ENCODE assay signal across 9 cellular contexts in the genomic region with DNA sequence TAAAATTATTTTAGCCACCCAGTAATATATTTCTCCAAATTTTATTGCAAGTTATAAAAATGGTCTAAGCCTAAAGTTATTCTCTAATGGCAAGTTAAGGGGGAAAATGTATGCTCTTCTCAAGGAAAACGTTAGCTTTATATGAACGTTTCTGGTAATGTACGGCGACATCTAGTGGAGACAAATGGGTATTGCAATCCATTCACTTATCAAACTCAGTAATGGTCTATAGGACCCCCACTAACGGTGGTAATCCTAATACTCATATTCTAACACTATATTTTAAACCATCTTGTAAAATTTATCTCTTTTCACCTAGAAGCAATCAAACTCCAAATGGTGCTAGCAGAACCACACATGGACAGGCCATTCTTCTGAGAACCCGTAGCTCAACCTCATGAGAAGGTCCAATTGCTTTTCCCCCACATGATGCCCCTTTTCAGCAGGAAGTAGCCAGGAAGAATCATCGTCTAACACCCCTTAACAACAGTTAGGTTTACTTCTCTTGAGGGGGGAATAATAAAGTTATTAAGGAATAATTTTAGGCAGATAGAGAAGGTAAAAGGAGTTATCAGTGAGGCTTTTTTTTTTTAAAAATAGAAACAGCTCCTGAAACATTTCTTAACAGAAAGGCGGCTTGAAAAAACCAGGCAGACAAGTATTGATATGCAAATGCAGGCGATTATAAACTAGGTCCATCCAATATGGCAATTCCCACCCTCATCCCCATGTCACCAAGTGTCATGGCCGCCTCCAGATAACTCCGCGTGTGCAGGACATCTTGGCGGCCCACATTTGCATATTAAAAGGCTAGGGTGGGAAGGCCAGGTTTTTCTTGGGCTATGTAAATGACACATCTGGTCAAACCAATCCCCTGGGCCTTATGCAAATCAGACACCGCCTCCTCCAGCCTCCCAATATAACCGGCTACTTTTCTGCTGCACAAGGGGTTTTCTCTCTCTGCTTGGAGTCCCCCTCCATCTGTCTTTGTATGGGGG. TPM values are rescaled to one million over a fixed set of nuclear protein-coding genes. Genes with fewer than 3 reads are reported as not detected.
DNase-seq lines count a peak whose midpoint lies in the region; ATAC-seq and TF ChIP-seq lines count a peak whose summit lies in the region.
"Had no signal": no experiment of that assay in that cellular context is flagged by ENCODE, and none has a peak within 500 bp of the region (broad histone marks: within the 10 kb centered on the region; RNA-seq: fewer than 3 reads in every experiment).

No MANE protein-coding gene starts in this region.

- TF ChIP-seq POLR2A in sigmoid colon (IDR thresholded peaks at IDR 0.05) = no peak

- H3K4me1 ChIP-seq in RWPE2 (ENCODE audit: insufficient read depth, poor library complexity, severe bottlenecking) = no peaks in the 10 kb centered on the region
- H3K4me1 ChIP-seq in sigmoid colon = no peaks in the 10 kb centered on the region

- TF ChIP-seq CTCF in RWPE2 (IDR thresholded peaks at IDR 0.05; ENCODE audit: poor library complexity, severe bottlenecking) (peak; percentile 61), fibroblast of villous mesenchyme (IDR thresholded peaks at IDR 0.05; ENCODE audit: insufficient read depth, low read depth, low read length) (peak; percentile 70), sigmoid colon (IDR thresholded peaks at IDR 0.05) (peak; percentile 12 to 64 (median 39))

- DNase-seq in SIG-M5 treated with dmso at 0.1 percent for 504 hours (lab: John Stamatoyannopoulos, UW; ENCODE audit: unreplicated experiment) (peak; percentile 19), SIG-M5 (lab: John Stamatoyannopoulos, UW) (no peak), HEK293T (ENCODE audit: extremely low spot score) (peak; percentile 23), RWPE2 (ENCODE audit: low spot score) (no peak), fibroblast of villous mesenchyme (ENCODE audit: low read depth) (peak; percentile 43), sigmoid colon (no peak), occipital lobe (lab: John Stamatoyannopoulos, UW) (no peak)
- DNase-seq: activated naive CD8-positive, alpha-beta T cell treated with anti-CD3 and anti-CD28 coated beads, Interleukin-2, amount 10 ng/mL, durations not matched to agents 7 days and 5 days had no signal

- H3K4me3 ChIP-seq in RWPE2 (ENCODE audit: severe bottlenecking) (no peak overlapping the region), fibroblast of villous mesenchyme (ENCODE audit: low read depth, low read length) (no peak overlapping the region), sigmoid colon (no peak overlapping the region)

- CTCF ChIA-PET in HEK293T (lab: Yijun Ruan, JAX) = interaction anchor here (0.9 to 1.8 kb wide), 5 partner anchors 9 to 770 kb away, joined by 3 to 6 read pairs (median 5); no protein-coding TSS in a partner anchor

- intact Hi-C loops in sigmoid colon (cut with DNase I) = loop anchor here (10.0 kb wide), 1 partner anchor 317 kb away; no protein-coding TSS in a partner anchor

- no peaks in the 10 kb centered on the region for H3K9me3 ChIP-seq in RWPE2 (ENCODE audit: severe bottlenecking)
- H3K9me3 ChIP-seq in sigmoid colon = no peaks in the 10 kb centered on the region

- POLR2A ChIA-PET in HEK293T (lab: Yijun Ruan, JAX) = no interaction called here

- no peaks in the 10 kb centered on the region for H3K36me3 ChIP-seq in RWPE2 (ENCODE audit: low read depth)
- no peaks in the 10 kb centered on the region for H3K36me3 ChIP-seq in sigmoid colon

- no peaks in the 10 kb centered on the region for H3K27me3 ChIP-seq in RWPE2 (ENCODE audit: insufficient read depth, poor library complexity, severe bottlenecking)
- no peaks in the 10 kb centered on the region for H3K27me3 ChIP-seq in sigmoid colon

- TF ChIP-seq EP300 in sigmoid colon (IDR thresholded peaks at IDR 0.05) = no peak

- WGBS in sigmoid colon, 2 donors = 48 to 52% methylated on average over 15 of the region's 15 CpGs

- no peak overlapping the region for H3K27ac ChIP-seq in RWPE2 (ENCODE audit: poor library complexity, severe bottlenecking)
- no peak overlapping the region for H3K27ac ChIP-seq in sigmoid colon

- ATAC-seq in RWPE2 (ENCODE audit: low read depth) = no peak
- no peak for ATAC-seq in GM18868 (IDR thresholded peaks at IDR 0.05; ENCODE audit: unreplicated experiment)

TF ChIP-seq in HEK293T, 16 proteins besides CTCF, POLR2A, EP300 and RAD21:
- TF ChIP-seq L3MBTL2 (conservative IDR thresholded peaks at IDR 0.05) (no peak), SUZ12 (IDR thresholded peaks at IDR 0.05) (no peak), FOXA1 (IDR thresholded peaks at IDR 0.05) (no peak), NFRKB (IDR thresholded peaks at IDR 0.05) (no peak), FOXM1 (IDR thresholded peaks at IDR 0.05; ENCODE audit: borderline replicate concordance) (no peak), CTBP1 (IDR thresholded peaks at IDR 0.05; ENCODE audit: borderline replicate concordance) (no peak), HDGF (IDR thresholded peaks at IDR 0.05; ENCODE audit: borderline replicate concordance) (no peak), ZNF384 (IDR thresholded peaks at IDR 0.05) (no peak), TARDBP (IDR thresholded peaks at IDR 0.05) (no peak), ARNT (IDR thresholded peaks at IDR 0.05) (no peak)
- TF ChIP-seq, protein P1, sequence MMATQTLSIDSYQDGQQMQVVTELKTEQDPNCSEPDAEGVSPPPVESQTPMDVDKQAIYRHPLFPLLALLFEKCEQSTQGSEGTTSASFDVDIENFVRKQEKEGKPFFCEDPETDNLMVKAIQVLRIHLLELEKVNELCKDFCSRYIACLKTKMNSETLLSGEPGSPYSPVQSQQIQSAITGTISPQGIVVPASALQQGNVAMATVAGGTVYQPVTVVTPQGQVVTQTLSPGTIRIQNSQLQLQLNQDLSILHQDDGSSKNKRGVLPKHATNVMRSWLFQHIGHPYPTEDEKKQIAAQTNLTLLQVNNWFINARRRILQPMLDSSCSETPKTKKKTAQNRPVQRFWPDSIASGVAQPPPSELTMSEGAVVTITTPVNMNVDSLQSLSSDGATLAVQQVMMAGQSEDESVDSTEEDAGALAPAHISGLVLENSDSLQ (IDR thresholded peaks at IDR 0.05) = no peak

RNA-seq across cellular contexts. Expression of a gene that starts 35.0 kb away (rescaled TPM):
- total RNA-seq in fibroblast of villous mesenchyme (7.4 and 12.1 TPM in 2 replicates), sigmoid colon (1 to 10 TPM; 3.3 to 6.1 (median 4.5) TPM), occipital lobe (95.8 TPM)
- 1 to 10 TPM in 1 of 3 donors, under 1 TPM in 2; 0.46 to 1.1 (median 0.60) TPM for polyA plus RNA-seq in sigmoid colon

Comparison
In these comparisons a context has a peak if more than half of its experiments do, and no peak if none do; other contexts are left out.
1. DNase-seq: peak in SIG-M5 treated with dmso at 0.1 percent for 504 hours (single experiment), HEK293T (single experiment) and fibroblast of villous mesenchyme (single experiment); none in SIG-M5 (single experiment), RWPE2 (single experiment), sigmoid colon (single experiment) and occipital lobe (single experiment).
2. Peak in every context shown above with its lines, with median percentiles within 50 percentile points of each other: CTCF ChIP-seq.